7 cellular contexts compared by ENCODE assay signal in genomic region chr1:120557597-120558302, GRCh38.
DNase-seq lines count a peak whose midpoint lies in the region; ATAC-seq and TF ChIP-seq lines count a peak whose summit lies in the region.
"Not testable (repeated sequence)": the region's sequence is repeated elsewhere in the genome, so short reads cannot be mapped to it uniquely, and the experiment has no call there.

No MANE protein-coding gene starts in this region.

- CTCF ChIA-PET in PC-9 (lab: Charles Lee): not testable (repeated sequence)

- not testable (repeated sequence) for H3K36me3 ChIP-seq in PC-9 (ENCODE audit: low read depth); esophagus muscularis mucosa; prostate gland

- TF ChIP-seq CTCF in PC-9 (conservative IDR thresholded peaks at IDR 0.05); esophagus muscularis mucosa (IDR thresholded peaks at IDR 0.05); prostate gland (IDR thresholded peaks at IDR 0.05): not testable (repeated sequence)

- not testable (repeated sequence) for H3K27ac ChIP-seq in PC-9
- H3K27ac ChIP-seq in esophagus muscularis mucosa (replicated peaks in 1 of 4) (peak overlapping the region; percentile 73 to 79 (median 76)), prostate gland (peak overlapping the region in 1 of 2 donors; percentile 51)

- not testable (repeated sequence) for H4K20me1 ChIP-seq in PC-9 (ENCODE audit: insufficient read depth)

- no CpG with 5 or more reads among the region's 46 CpGs for WGBS in esophagus muscularis mucosa
- WGBS in prostate gland: 0% methylated on average over 7 of the region's 46 CpGs

- not testable (repeated sequence) for BruUV-seq in PC-9 (replicated peaks; lab: Mats Ljungman, UMichigan)

- H3K9me2 ChIP-seq in PC-9 (ENCODE audit: insufficient read depth): not testable (repeated sequence)

- not testable (repeated sequence) for H3K36me3 Mint-ChIP-seq in activated naive CD4-positive, alpha-beta T cell treated with anti-CD3 and anti-CD28 coated beads, Interleukin-2, amount 50 U/mL, for 24 hours

- not testable (repeated sequence) for DNase-seq in PC-9; esophagus muscularis mucosa (ENCODE audit: extremely low spot score); prostate gland (ENCODE audit: low spot score)
- peak; percentile 15 for DNase-seq in left kidney (ENCODE audit: low read depth, low spot score)

- not testable (repeated sequence) for H3K9me3 ChIP-seq in PC-9 (ENCODE audit: insufficient read depth, low read depth); esophagus muscularis mucosa; prostate gland

- H3K4me3 Mint-ChIP-seq in activated naive CD4-positive, alpha-beta T cell treated with anti-CD3 and anti-CD28 coated beads, Interleukin-2, amount 50 U/mL, for 24 hours: peak overlapping the region; percentile 67

- H3K9me3 Mint-ChIP-seq in activated naive CD4-positive, alpha-beta T cell treated with anti-CD3 and anti-CD28 coated beads, Interleukin-2, amount 50 U/mL, for 24 hours: not testable (repeated sequence)

- H3K27ac Mint-ChIP-seq in activated naive CD4-positive, alpha-beta T cell treated with anti-CD3 and anti-CD28 coated beads, Interleukin-2, amount 50 U/mL, for 24 hours: not testable (repeated sequence)

- H3K27me3 ChIP-seq in PC-9 (ENCODE audit: insufficient read depth, low read depth); esophagus muscularis mucosa; prostate gland (replicated peaks; ENCODE audit: insufficient read depth): not testable (repeated sequence)

- POLR2A ChIA-PET in PC-9 (lab: Charles Lee; ENCODE audit: unreplicated experiment): not testable (repeated sequence)

- not testable (repeated sequence) for H3K4me1 Mint-ChIP-seq in activated naive CD4-positive, alpha-beta T cell treated with anti-CD3 and anti-CD28 coated beads, Interleukin-2, amount 50 U/mL, for 24 hours

- not testable (repeated sequence) for H3K27me3 Mint-ChIP-seq in activated naive CD4-positive, alpha-beta T cell treated with anti-CD3 and anti-CD28 coated beads, Interleukin-2, amount 50 U/mL, for 24 hours

- not testable (repeated sequence) for TF ChIP-seq EP300 in esophagus muscularis mucosa (IDR thresholded peaks at IDR 0.05)

- intact Hi-C loops in PC-9 (cut with micrococcal nuclease; ENCODE audit: unreplicated experiment); esophagus muscularis mucosa (cut with DNase I); prostate gland (cut with DNase I): not testable (repeated sequence)

- peaks cover 12% of the 10 kb centered on the region; the same call in 1 of the 2 replicates for H3K79me2 ChIP-seq in PC-9 (ENCODE audit: low read depth)

- H2AFZ ChIP-seq in PC-9: not testable (repeated sequence)

- not testable (repeated sequence) for H3F3A ChIP-seq in PC-9 (ENCODE audit: insufficient read depth, low read depth)

- ATAC-seq in GM18498 (IDR thresholded peaks at IDR 0.05; ENCODE audit: unreplicated experiment): peak; percentile 0
- peak; percentile 1 for ATAC-seq in HG03066 (IDR thresholded peaks at IDR 0.05; ENCODE audit: low read depth, unreplicated experiment)

- H3K4me3 ChIP-seq in PC-9 (peak overlapping the region; percentile 55), esophagus muscularis mucosa (peak overlapping the region; percentile 49 to 67 (median 59)), prostate gland (peak overlapping the region; percentile 38 to 39)

- H3K4me2 ChIP-seq in PC-9: peak overlapping the region; percentile 68

- not testable (repeated sequence) for TF ChIP-seq POLR2A in esophagus muscularis mucosa (IDR thresholded peaks at IDR 0.05; ENCODE audit: low read depth); prostate gland (IDR thresholded peaks at IDR 0.05)

- peaks cover 23% of the 10 kb centered on the region for H3K4me1 ChIP-seq in PC-9 (replicated peaks; ENCODE audit: insufficient read depth)
- not testable (repeated sequence) for H3K4me1 ChIP-seq in esophagus muscularis mucosa; prostate gland (replicated peaks)
